Comparison of ENCODE assay signal across 1 cellular context in genomic region chr18:11847811-11848210, GRCh38.
TF ChIP-seq lines count a peak whose summit lies in the region.

No MANE protein-coding gene starts in this region.

TF ChIP-seq in K562, 482 proteins besides CTCF, POLR2A, EP300 and RAD21:
- TF ChIP-seq ZNF589 (CRISPR knock-in tag; IDR thresholded peaks at IDR 0.05; ENCODE audit: low read depth), result no peak
- TF ChIP-seq XRCC4 (IDR thresholded peaks at IDR 0.05; ENCODE audit: extremely low read depth, insufficient read depth, insufficient read length), result no peak
- TF ChIP-seq MAFG (tag; conservative IDR thresholded peaks at IDR 0.05), result no peak
- TF ChIP-seq EZH2 (IDR thresholded peaks at IDR 0.05; ENCODE audit: borderline replicate concordance, low read depth, low read length), result no peak
- TF ChIP-seq RBM17 (IDR thresholded peaks at IDR 0.05; ENCODE audit: borderline replicate concordance, low read depth, low read length), result no peak
- TF ChIP-seq, protein P1, sequence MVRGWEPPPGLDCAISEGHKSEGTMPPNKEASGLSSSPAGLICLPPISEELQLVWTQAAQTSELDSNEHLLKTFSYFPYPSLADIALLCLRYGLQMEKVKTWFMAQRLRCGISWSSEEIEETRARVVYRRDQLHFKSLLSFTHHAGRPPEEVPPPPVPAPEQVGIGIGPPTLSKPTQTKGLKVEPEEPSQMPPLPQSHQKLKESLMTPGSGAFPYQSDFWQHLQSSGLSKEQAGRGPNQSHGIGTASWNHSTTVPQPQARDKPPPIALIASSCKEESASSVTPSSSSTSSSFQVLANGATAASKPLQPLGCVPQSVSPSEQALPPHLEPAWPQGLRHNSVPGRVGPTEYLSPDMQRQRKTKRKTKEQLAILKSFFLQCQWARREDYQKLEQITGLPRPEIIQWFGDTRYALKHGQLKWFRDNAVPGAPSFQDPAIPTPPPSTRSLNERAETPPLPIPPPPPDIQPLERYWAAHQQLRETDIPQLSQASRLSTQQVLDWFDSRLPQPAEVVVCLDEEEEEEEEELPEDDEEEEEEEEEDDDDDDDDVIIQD (CRISPR knock-in tag; IDR thresholded peaks at IDR 0.05), result no peak
- TF ChIP-seq, protein P2, sequence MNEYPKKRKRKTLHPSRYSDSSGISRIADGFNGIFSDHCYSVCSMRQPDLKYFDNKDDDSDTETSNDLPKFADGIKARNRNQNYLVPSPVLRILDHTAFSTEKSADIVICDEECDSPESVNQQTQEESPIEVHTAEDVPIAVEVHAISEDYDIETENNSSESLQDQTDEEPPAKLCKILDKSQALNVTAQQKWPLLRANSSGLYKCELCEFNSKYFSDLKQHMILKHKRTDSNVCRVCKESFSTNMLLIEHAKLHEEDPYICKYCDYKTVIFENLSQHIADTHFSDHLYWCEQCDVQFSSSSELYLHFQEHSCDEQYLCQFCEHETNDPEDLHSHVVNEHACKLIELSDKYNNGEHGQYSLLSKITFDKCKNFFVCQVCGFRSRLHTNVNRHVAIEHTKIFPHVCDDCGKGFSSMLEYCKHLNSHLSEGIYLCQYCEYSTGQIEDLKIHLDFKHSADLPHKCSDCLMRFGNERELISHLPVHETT (CRISPR knock-in tag; conservative IDR thresholded peaks at IDR 0.05 in 1 of 2, IDR thresholded peaks at IDR 0.05 in 1 of 2), result no peak
- TF ChIP-seq TOE1 (IDR thresholded peaks at IDR 0.05; ENCODE audit: borderline replicate concordance), result no peak
- TF ChIP-seq TOE1 (CRISPR knock-in tag; IDR thresholded peaks at IDR 0.05; ENCODE audit: borderline replicate concordance, low read depth), result no peak
- no peak for TF ChIP-seq ZNF551 (CRISPR knock-in tag; IDR thresholded peaks at IDR 0.05)
- TF ChIP-seq RUNX1 (IDR thresholded peaks at IDR 0.05; ENCODE audit: low read depth), result no peak
- TF ChIP-seq NFXL1 (CRISPR knock-in tag; IDR thresholded peaks at IDR 0.05), result no peak
- no peak for TF ChIP-seq FOXP4 (CRISPR knock-in tag; IDR thresholded peaks at IDR 0.05; ENCODE audit: borderline replicate concordance)
- TF ChIP-seq ZNF76 (CRISPR knock-in tag; IDR thresholded peaks at IDR 0.05; ENCODE audit: borderline replicate concordance), result no peak
- no peak for TF ChIP-seq HLTF (IDR thresholded peaks at IDR 0.05)
- TF ChIP-seq SRSF3 (IDR thresholded peaks at IDR 0.05; ENCODE audit: insufficient read depth, low read length), result no peak
- TF ChIP-seq E2F8 (IDR thresholded peaks at IDR 0.05; ENCODE audit: low read depth, partially characterized antibody), result no peak
